ENCODE assay signal across 20 cellular contexts in the genomic region with DNA sequence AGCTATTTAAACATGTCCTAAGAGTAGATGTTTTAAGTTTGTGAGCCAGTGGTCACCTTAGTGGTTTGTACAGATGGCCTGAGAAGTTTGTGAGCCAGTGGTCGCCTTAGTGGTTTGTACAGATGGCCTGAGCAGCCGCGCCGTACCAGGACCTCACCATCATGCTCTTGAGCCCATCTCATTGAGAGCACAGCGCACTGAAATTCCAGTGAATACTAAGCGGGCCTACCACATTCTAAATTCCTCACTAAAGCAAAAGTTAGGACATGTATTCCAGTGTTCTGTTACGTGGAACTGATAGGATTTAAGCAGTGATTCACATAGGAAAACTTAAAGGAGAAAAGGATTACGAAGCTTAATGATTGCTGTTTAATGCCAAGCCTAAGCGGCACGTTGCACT. TPM values are rescaled to one million over a fixed set of nuclear protein-coding genes. Genes with fewer than 3 reads are reported as not detected.
DNase-seq lines count a peak whose midpoint lies in the region; ATAC-seq and TF ChIP-seq lines count a peak whose summit lies in the region.
"Had no signal": no experiment of that assay in that cellular context is flagged by ENCODE, and none has a peak within 500 bp of the region (broad histone marks: within the 10 kb centered on the region; RNA-seq: fewer than 3 reads in every experiment).

No MANE protein-coding gene starts in this region.

- H3K4me3 ChIP-seq in A673 (ENCODE audit: low read depth, low read length, poor library complexity, severe bottlenecking) (peak overlapping the region; percentile 29), DOHH2 (ENCODE audit: low read length) (no peak overlapping the region), tibial artery (no peak overlapping the region)
- H3K4me3 ChIP-seq: colonic mucosa, prostate gland, vagina had no signal

- CTCF ChIA-PET in A673 (lab: Charles Lee) = interaction anchor here (0.9 to 1.0 kb wide), 2 partner anchors 23 to 31 kb away, joined by 3 to 4 read pairs; no protein-coding TSS in a partner anchor
- CTCF ChIA-PET in activated CD4-positive, alpha-beta T cell treated with anti-CD3 and anti-CD28 coated beads for 36 hours (lab: Charles Lee) = interaction anchor here (0.7 to 2.7 kb wide), 5 partner anchors 22 to 49 kb away, joined by 3 to 23 read pairs (median 4); no protein-coding TSS in a partner anchor

- no peak overlapping the region for H3K27ac Mint-ChIP-seq in activated CD4-positive, alpha-beta T cell treated with anti-CD3 and anti-CD28 coated beads for 36 hours
- H3K27ac Mint-ChIP-seq: activated naive CD4-positive, alpha-beta T cell treated with anti-CD3 and anti-CD28 coated beads, Interleukin-2, amount 10 ng/mL, durations not matched to agents 7 days and 5 days had no signal

- H3F3A ChIP-seq in DOHH2 (ENCODE audit: control insufficient read depth, insufficient read depth) = peaks cover 3% of the 10 kb centered on the region; the same call in 1 of the 2 replicates

- POLR2A ChIA-PET in A673 (lab: Charles Lee; ENCODE audit: low non-redundant PET) = no interaction called here
- POLR2A ChIA-PET in activated CD4-positive, alpha-beta T cell treated with anti-CD3 and anti-CD28 coated beads for 36 hours (lab: Charles Lee) = interaction anchor here (1.2 kb wide), 1 partner anchor 9 kb away, joined by 3 read pairs; no protein-coding TSS in a partner anchor

- H3K4me3 Mint-ChIP-seq in activated CD4-positive, alpha-beta T cell treated with anti-CD3 and anti-CD28 coated beads for 36 hours = no peak overlapping the region
- H3K4me3 Mint-ChIP-seq: activated naive CD4-positive, alpha-beta T cell treated with anti-CD3 and anti-CD28 coated beads, Interleukin-2, amount 10 ng/mL, durations not matched to agents 7 days and 5 days had no signal

- H3K36me3 ChIP-seq in A673 (ENCODE audit: insufficient read depth, low read length, poor library complexity, severe bottlenecking) = no peaks in the 10 kb centered on the region
- peaks cover 51% of the 10 kb centered on the region for H3K36me3 ChIP-seq in DOHH2 (ENCODE audit: control insufficient read depth, low read length)
- H3K36me3 ChIP-seq in tibial artery = peaks cover 0 to 4% (median 0%) of the 10 kb centered on the region in 3 donors
- H3K36me3 ChIP-seq: colonic mucosa, prostate gland, vagina had no signal

- DNase-seq in A673 (ENCODE audit: low spot score) (peak; percentile 36), astrocyte of the hippocampus (ENCODE audit: low read depth, low spot score) (peak; percentile 66), myocyte (ENCODE audit: low read depth) (peak; percentile 62), Ammon's horn (ENCODE audit: low spot score) (no peak), NCI-H1930 (lab: John Stamatoyannopoulos, UW) (no peak), tibial artery (no peak)
- no peak for DNase-seq in activated CD4-positive, alpha-beta T cell treated with anti-CD3 and anti-CD28 coated beads for 36 hours
- DNase-seq: activated CD4-positive, alpha-beta T cell treated with anti-CD3 and anti-CD28 coated beads, Interleukin-2, amount 50 U/mL, for 48 hours; activated naive CD4-positive, alpha-beta T cell treated with anti-CD3 and anti-CD28 coated beads, Interleukin-2, amount 10 ng/mL, durations not matched to agents 7 days and 5 days; activated T-cell treated with anti-CD3 and anti-CD28 coated beads for 4 hours; colonic mucosa; EL; kidney; mesendoderm; NCI-H2029; Right ventricle myocardium superior had no signal

- H3K4me1 ChIP-seq in A673 (ENCODE audit: insufficient read depth, low read length, poor library complexity, severe bottlenecking) = peaks cover 31% of the 10 kb centered on the region
- peaks cover 37% of the 10 kb centered on the region for H3K4me1 ChIP-seq in DOHH2 (ENCODE audit: control insufficient read depth, low read length)
- peaks cover 0 to 25% (median 13%) of the 10 kb centered on the region in 4 donors for H3K4me1 ChIP-seq in tibial artery

- peaks cover 48% of the 10 kb centered on the region for H4K20me1 ChIP-seq in DOHH2 (ENCODE audit: control insufficient read depth, insufficient read depth, low read depth, low read length)

- peak overlapping the region; percentile 30 for H3K4me2 ChIP-seq in DOHH2 (ENCODE audit: low read length)
- H3K4me2 ChIP-seq: KMS-11 had no signal

- peak overlapping the region; percentile 58 for H3K27ac ChIP-seq in A673 (ENCODE audit: low read depth, low read length, poor library complexity, severe bottlenecking)
- H3K27ac ChIP-seq in DOHH2 (ENCODE audit: low read depth, low read length) = no peak overlapping the region
- H3K27ac ChIP-seq in tibial artery = no peak overlapping the region
- H3K27ac ChIP-seq: colonic mucosa, KMS-11, prostate gland, vagina had no signal

- H3K27me3 Mint-ChIP-seq in activated CD4-positive, alpha-beta T cell treated with anti-CD3 and anti-CD28 coated beads for 36 hours = no peaks in the 10 kb centered on the region
- H3K27me3 Mint-ChIP-seq: activated naive CD4-positive, alpha-beta T cell treated with anti-CD3 and anti-CD28 coated beads, Interleukin-2, amount 10 ng/mL, durations not matched to agents 7 days and 5 days had no signal

- TF ChIP-seq CTCF in A673 (conservative IDR thresholded peaks at IDR 0.05; ENCODE audit: low read depth, low read length) (no peak), DOHH2 (IDR thresholded peaks at IDR 0.05; ENCODE audit: low read depth, low read length, poor library complexity, severe bottlenecking) (no peak), tibial artery (IDR thresholded peaks at IDR 0.05) (no peak)

- H3K4me1 Mint-ChIP-seq in activated CD4-positive, alpha-beta T cell treated with anti-CD3 and anti-CD28 coated beads for 36 hours = peaks cover 54% of the 10 kb centered on the region

- H3K79me2 ChIP-seq in DOHH2 (ENCODE audit: control insufficient read depth, low read length) = peaks cover 94% of the 10 kb centered on the region

- no peaks in the 10 kb centered on the region for H3K27me3 ChIP-seq in A673 (replicated peaks; ENCODE audit: insufficient read depth, low read depth, low read length, poor library complexity)
- H3K27me3 ChIP-seq in DOHH2 (ENCODE audit: control insufficient read depth, low read length) = no peaks in the 10 kb centered on the region
- H3K27me3 ChIP-seq in tibial artery = no peaks in the 10 kb centered on the region
- H3K27me3 ChIP-seq: colonic mucosa, vagina had no signal

- intact Hi-C loops in A673 (cut with micrococcal nuclease; ENCODE audit: unreplicated experiment) = no loop called here
- intact Hi-C loops in tibial artery (cut with DNase I; ENCODE audit: low total_unique reads) = no loop called here
- intact Hi-C loops in activated CD4-positive, alpha-beta T cell treated with anti-CD3 and anti-CD28 coated beads for 36 hours (cut with DNase I, micrococcal nuclease) = loop anchor here in 1 of 2 experiments (5.0 kb wide), 1 partner anchor 34 kb away; no protein-coding TSS in a partner anchor

- ATAC-seq in activated CD4-positive, alpha-beta T cell treated with anti-CD3 and anti-CD28 coated beads for 36 hours = no peak

- no peaks in the 10 kb centered on the region for H3K9me3 ChIP-seq in A673 (ENCODE audit: low read depth, low read length, poor library complexity, severe bottlenecking)
- no peaks in the 10 kb centered on the region for H3K9me3 ChIP-seq in DOHH2 (ENCODE audit: control insufficient read depth, insufficient read depth, low read length)
- H3K9me3 ChIP-seq in tibial artery = no peaks in the 10 kb centered on the region
- H3K9me3 ChIP-seq: colonic mucosa, prostate gland, vagina had no signal

- H3K36me3 Mint-ChIP-seq in activated CD4-positive, alpha-beta T cell treated with anti-CD3 and anti-CD28 coated beads for 36 hours (ENCODE audit: low read depth) = peaks cover 18% of the 10 kb centered on the region

- no peaks in the 10 kb centered on the region for H3K9me2 ChIP-seq in DOHH2 (replicated peaks; ENCODE audit: control insufficient read depth, low read length)

- no TSS peak for BruUV-seq in A673 (replicated peaks; lab: Mats Ljungman, UMichigan)

- no peaks in the 10 kb centered on the region for H3K9me3 Mint-ChIP-seq in activated CD4-positive, alpha-beta T cell treated with anti-CD3 and anti-CD28 coated beads for 36 hours (ENCODE audit: low read depth)
- H3K9me3 Mint-ChIP-seq: activated naive CD4-positive, alpha-beta T cell treated with anti-CD3 and anti-CD28 coated beads, Interleukin-2, amount 10 ng/mL, durations not matched to agents 7 days and 5 days had no signal

RNA-seq across cellular contexts. Expression of gene USP10, which starts 3.9 kb away (rescaled TPM):
- total RNA-seq in A673 (2021) = 165 and 171 TPM in 2 replicates
- total RNA-seq in myocyte = 49.8 and 53.2 TPM in 2 replicates
- polyA plus RNA-seq in myocyte (2012) = 37.4 TPM
- total RNA-seq in activated CD4-positive, alpha-beta T cell treated with anti-CD3 and anti-CD28 coated beads for 36 hours = 100 to 1,000 TPM; 117 to 133 TPM

RNA-seq across cellular contexts. Expression of gene KLHL36, which starts 55.4 kb away (rescaled TPM):
- total RNA-seq in A673 (2021) = 22.0 and 27.2 TPM in 2 replicates
- 56.0 and 67.2 TPM in 2 replicates for total RNA-seq in myocyte
- polyA plus RNA-seq in myocyte (2012) = 31.3 TPM
- 10 to 100 TPM; 31.1 to 43.2 TPM for total RNA-seq in activated CD4-positive, alpha-beta T cell treated with anti-CD3 and anti-CD28 coated beads for 36 hours

Comparison
In these comparisons a context has a peak if more than half of its experiments do, and no peak if none do; other contexts are left out.
1. DNase-seq: peak in A673 (single experiment), astrocyte of the hippocampus (single experiment) and myocyte (single experiment); none in Ammon's horn (single experiment), NCI-H1930 (0 of 2), tibial artery (0 of 2) and activated CD4-positive, alpha-beta T cell treated with anti-CD3 and anti-CD28 coated beads for 36 hours (single experiment).